ENCODE assay signal across 1 cellular context in the genomic region with DNA sequence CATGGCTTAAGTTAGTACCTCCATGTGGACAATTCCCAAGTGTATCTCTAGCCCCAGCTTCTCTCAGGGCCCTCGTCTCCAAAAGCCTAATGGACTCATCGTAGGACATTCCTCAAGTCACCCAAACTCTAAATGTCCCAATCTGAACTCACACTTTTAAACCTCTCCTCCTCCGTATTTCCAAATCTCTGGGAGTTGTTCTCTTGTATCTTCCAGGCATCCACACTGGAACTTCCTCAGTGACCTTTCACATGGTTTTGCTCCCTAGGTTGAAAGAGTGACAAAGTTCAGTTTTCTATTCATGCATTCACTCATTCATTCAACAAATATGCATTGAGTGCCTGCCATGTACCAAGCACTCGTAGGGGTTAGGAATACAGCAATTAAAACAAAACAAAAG.
TF ChIP-seq lines count a peak whose summit lies in the region.

No MANE protein-coding gene starts in this region.

TF ChIP-seq in liver, 16 proteins besides CTCF, POLR2A, EP300 and RAD21 (continued from another document):
- TF ChIP-seq, protein P1, sequence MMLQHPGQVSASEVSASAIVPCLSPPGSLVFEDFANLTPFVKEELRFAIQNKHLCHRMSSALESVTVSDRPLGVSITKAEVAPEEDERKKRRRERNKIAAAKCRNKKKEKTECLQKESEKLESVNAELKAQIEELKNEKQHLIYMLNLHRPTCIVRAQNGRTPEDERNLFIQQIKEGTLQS (IDR thresholded peaks at IDR 0.05) = no peak
